Comparison of ENCODE assay signal across 25 cellular contexts in the genomic region with DNA sequence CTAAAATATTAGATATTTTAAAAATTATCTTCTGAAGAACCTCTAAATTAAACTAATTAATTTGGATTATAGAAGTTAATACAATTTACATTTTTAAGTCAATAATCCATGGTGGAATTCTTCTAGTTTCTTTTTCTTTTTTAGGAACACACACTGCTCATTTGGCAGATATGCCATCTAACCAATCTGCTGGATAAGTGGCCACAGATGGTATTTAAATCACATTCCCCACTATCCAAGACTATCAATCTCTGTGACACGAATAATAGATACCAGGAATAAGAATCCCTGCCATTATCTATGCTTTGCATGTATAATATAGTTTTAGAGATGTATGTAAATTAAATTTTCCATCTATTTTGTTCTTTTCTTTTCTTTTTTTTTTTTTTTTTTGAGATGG.
"Had no signal": no experiment of that assay in that cellular context is flagged by ENCODE, and none has a peak within 500 bp of the region (broad histone marks: within the 10 kb centered on the region; RNA-seq: fewer than 3 reads in every experiment).

No MANE protein-coding gene starts in this region.

- H3K4me1 ChIP-seq: adrenal gland, breast epithelium had no signal

- H3K9me3 ChIP-seq: adrenal gland, breast epithelium, SJSA1 had no signal

- H3K27ac ChIP-seq: adrenal gland, breast epithelium, KMS-11, SJSA1 had no signal

- ATAC-seq: activated CD8-positive, alpha-beta T cell treated with anti-CD3 and anti-CD28 coated beads, Interleukin-2, amount 10 ng/mL, durations not matched to agents 7 days and 5 days; PC-3; T-helper 17 cell; WTC11 had no signal

- H3K36me3 ChIP-seq: adrenal gland, SJSA1 had no signal

- H3K27me3 ChIP-seq: adrenal gland, breast epithelium, SJSA1 had no signal

- H3K4me3 ChIP-seq: adrenal gland, breast epithelium, SJSA1 had no signal

- DNase-seq: activated CD4-positive, alpha-beta T cell treated with anti-CD3 and anti-CD28 coated beads for 48 hours; activated CD4-positive, alpha-beta T cell treated with anti-CD3 and anti-CD28 coated beads, Interleukin-2, amount 50 U/mL, for 4 hours; activated CD4-positive, CD25-positive, alpha-beta regulatory T cell treated with anti-CD3 and anti-CD28 coated beads, Interleukin-2, amount 50 U/mL, for 72 hours; activated CD8-positive, alpha-beta memory T cell treated with anti-CD3 and anti-CD28 coated beads, Interleukin-2, amount 50 U/mL, for 48 hours; activated CD8-positive, alpha-beta T cell treated with anti-CD3 and anti-CD28 coated beads, Interleukin-2, amount 10 ng/mL, durations not matched to agents 7 days and 5 days; activated naive CD4-positive, alpha-beta T cell treated with anti-CD3 and anti-CD28 coated beads, Interleukin-2, amount 50 U/mL, for 16 hours; activated naive CD8-positive, alpha-beta T cell treated with anti-CD3 and anti-CD28 coated beads, Interleukin-2, amount 10 ng/mL, durations not matched to agents 7 days and 5 days; activated T-cell treated with anti-CD3 and anti-CD28 coated beads, Interleukin-2, amount 50 U/mL, for 1 hour; adrenal gland; anterior cingulate cortex; central memory CD4-positive, alpha-beta T cell; NCI-H1092; NCI-H1417; NCI-H1930; NCI-H345; NCI-H510A; NCI-H526 treated with DMSO at 0.1 percent for 48 hours; PC-3; SHP77; T-helper 17 cell; T-helper 9 cell had no signal
